In the genomic region with DNA sequence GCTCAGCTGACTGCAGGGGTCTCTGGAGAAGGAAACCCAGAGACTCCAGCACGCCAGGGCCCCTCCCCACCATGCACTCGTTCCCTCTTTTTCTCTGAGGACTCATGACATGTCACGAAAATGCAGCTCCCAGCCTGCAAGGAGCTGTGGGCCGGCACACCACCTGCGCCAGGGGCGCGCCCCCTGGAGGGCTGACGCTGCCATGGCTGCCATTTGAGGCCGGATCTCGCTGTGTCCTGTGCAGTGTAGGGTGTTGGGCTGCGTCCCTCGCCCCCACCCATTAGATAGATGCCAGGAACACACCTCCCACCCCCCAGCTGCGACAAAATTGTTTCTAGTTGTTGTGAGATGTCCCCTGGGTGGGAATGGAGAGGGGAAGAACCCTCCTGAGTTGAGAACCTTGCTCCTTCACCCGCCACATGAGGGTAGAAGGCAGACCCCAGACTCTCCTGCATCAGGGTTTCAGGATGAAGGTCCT, we compare ENCODE assay signal across 8 cellular contexts. TPM values are rescaled to one million over a fixed set of nuclear protein-coding genes. Genes with fewer than 3 reads are reported as not detected.
DNase-seq lines count a peak whose midpoint lies in the region; TF ChIP-seq lines count a peak whose summit lies in the region.

No MANE protein-coding gene starts in this region.

- peak; percentile 75 for DNase-seq in GM10266 (ENCODE audit: extremely low spot score)
- no peak for DNase-seq in LNCaP clone FGC (ENCODE audit: low read depth)
- DNase-seq in activated CD4-positive, alpha-beta T cell treated with anti-CD3 and anti-CD28 coated beads for 48 hours = peak; percentile 84
- DNase-seq in chondrocyte (ENCODE audit: low spot score) = no peak
- peak; percentile 72 for DNase-seq in medulla oblongata (ENCODE audit: extremely low spot score)
- DNase-seq in stimulated activated CD8-positive, alpha-beta memory T cell treated with anti-CD3 and anti-CD28 coated beads, Interleukin-4, amount 100 ng/mL, for 1 hour (ENCODE audit: low read depth in 2 of 2, low spot score in 1 of 2) = peak; percentile 50 to 58
- DNase-seq in glomerular visceral epithelial cell (ENCODE audit: extremely low spot score) = no peak
- DNase-seq in SW480 (ENCODE audit: low spot score) = no peak

- no peaks in the 10 kb centered on the region for H3K9me3 Mint-ChIP-seq in chondrocyte (ENCODE audit: low read depth)

- H3K27ac Mint-ChIP-seq in chondrocyte (ENCODE audit: unreplicated experiment) = no peak overlapping the region

- H3K4me3 ChIP-seq in LNCaP clone FGC (ENCODE audit: low read depth, low read length) = no peak overlapping the region

- H3K36me3 Mint-ChIP-seq in chondrocyte (ENCODE audit: low read depth) = peaks cover 3% of the 10 kb centered on the region

- TF ChIP-seq CTCF in GM10266 (IDR thresholded peaks at IDR 0.05; ENCODE audit: control insufficient read depth, insufficient read depth, low read depth, missing control alignments) (peak; percentile 96), LNCaP clone FGC (IDR thresholded peaks at IDR 0.05; ENCODE audit: control insufficient read depth, extremely low read depth, insufficient read depth) (peak; percentile 76), chondrocyte (IDR thresholded peaks at IDR 0.05) (peak; percentile 86)

- H3K27me3 Mint-ChIP-seq in chondrocyte (ENCODE audit: low read depth) = no peaks in the 10 kb centered on the region

- H3K4me1 Mint-ChIP-seq in chondrocyte (ENCODE audit: low read depth) = peaks cover 33% of the 10 kb centered on the region

- no peak overlapping the region for H3K4me3 Mint-ChIP-seq in chondrocyte (ENCODE audit: unreplicated experiment)

RNA-seq across cellular contexts. Expression of gene SYNGR2, which starts 8.2 kb away (rescaled TPM):
- 35.1 to 57.6 TPM (median 52.3 TPM) in 3 replicates for total RNA-seq in chondrocyte

RNA-seq across cellular contexts. Expression of gene TK1, which starts 10.3 kb away (rescaled TPM):
- total RNA-seq in chondrocyte = 21.1 to 29.5 TPM (median 23.4 TPM) in 3 replicates

RNA-seq across cellular contexts. Expression of gene AFMID, which starts 10.6 kb away (rescaled TPM):
- total RNA-seq in chondrocyte = 25.5 to 31.7 TPM (median 28.3 TPM) in 3 replicates

RNA-seq across cellular contexts. Expression of gene C17orf99, which starts 30.4 kb away (rescaled TPM):
- total RNA-seq in chondrocyte = not detected in 3 replicates

RNA-seq across cellular contexts. Expression of gene BIRC5, which starts 37.5 kb away (rescaled TPM):
- total RNA-seq in chondrocyte = 10.2 to 11.6 TPM (median 10.9 TPM) in 3 replicates

Comparison
In these comparisons a context has a peak if more than half of its experiments do, and no peak if none do; other contexts are left out.
1. DNase-seq: peak in GM10266 (single experiment), activated CD4-positive, alpha-beta T cell treated with anti-CD3 and anti-CD28 coated beads for 48 hours (single experiment), medulla oblongata (single experiment) and stimulated activated CD8-positive, alpha-beta memory T cell treated with anti-CD3 and anti-CD28 coated beads, Interleukin-4, amount 100 ng/mL, for 1 hour (2 of 2); none in LNCaP clone FGC (single experiment), chondrocyte (single experiment), glomerular visceral epithelial cell (single experiment) and SW480 (single experiment).
2. Peak in every context shown above with its lines, with median percentiles within 50 percentile points of each other: CTCF ChIP-seq.